In genomic region chr17:45234641-45235040, GRCh38 we compare ENCODE assay signal across 8 cellular contexts. TPM values are rescaled to one million over a fixed set of nuclear protein-coding genes. Genes with fewer than 3 reads are reported as not detected.
DNase-seq lines count a peak whose midpoint lies in the region.

No MANE protein-coding gene starts in this region.

- H3K27ac ChIP-seq in mesendoderm (ENCODE audit: low read depth, low read length): no peak overlapping the region

- H2BK15ac ChIP-seq in mesendoderm (replicated peaks; ENCODE audit: low read depth): no peak overlapping the region

- H2BK5ac ChIP-seq in mesendoderm (ENCODE audit: low read length): no peak overlapping the region

- no peaks in the 10 kb centered on the region for H3K79me1 ChIP-seq in mesendoderm (ENCODE audit: low read length)

- no peak overlapping the region for H2BK120ac ChIP-seq in mesendoderm (ENCODE audit: low read depth, low read length)

- H3K79me2 ChIP-seq in mesendoderm (ENCODE audit: control insufficient read depth, insufficient read depth, low read length): no peaks in the 10 kb centered on the region

- H3K4me3 ChIP-seq in mesendoderm (ENCODE audit: low read length): no peak overlapping the region

- no peak overlapping the region for H3K4ac ChIP-seq in mesendoderm (ENCODE audit: low read depth, low read length)

- no peak overlapping the region for H2AK5ac ChIP-seq in mesendoderm (ENCODE audit: low read length)

- intact Hi-C loops in posterior cingulate gyrus (cut with DNase I): no loop called here

- no peak overlapping the region for H3K18ac ChIP-seq in mesendoderm (ENCODE audit: low read length)

- no peaks in the 10 kb centered on the region for H3K36me3 ChIP-seq in mesendoderm (ENCODE audit: control insufficient read depth, insufficient read depth, low read length)

- H4K8ac ChIP-seq in mesendoderm (ENCODE audit: low read depth, low read length): no peak overlapping the region

- H3K23ac ChIP-seq in mesendoderm (ENCODE audit: low read length): no peak overlapping the region

- no peaks in the 10 kb centered on the region for H3K27me3 ChIP-seq in mesendoderm (ENCODE audit: insufficient read depth, low read length, poor library complexity)

- H3K4me2 ChIP-seq in mesendoderm (ENCODE audit: low read length): no peak overlapping the region

- DNase-seq in NCI-H2196 (lab: John Stamatoyannopoulos, UW; ENCODE audit: unreplicated experiment) (peak; percentile 14), NCI-H2196 treated with DMSO at 0.1 percent for 48 hours (lab: John Stamatoyannopoulos, UW; ENCODE audit: unreplicated experiment) (no peak), NCI-H2227 (lab: John Stamatoyannopoulos, UW; ENCODE audit: unreplicated experiment) (peak; percentile 45), mesendoderm (peak; percentile 75), NCI-H446 treated with DMSO at 0.1 percent for 48 hours (lab: John Stamatoyannopoulos, UW) (no peak), GM19240 (ENCODE audit: insufficient read length, low spot score) (no peak), posterior cingulate gyrus (no peak)
- DNase-seq in activated T-cell treated with anti-CD3 and anti-CD28 coated beads, Interleukin-2, amount 50 U/mL, for 48 hours: peak; percentile 51 to 65

- no peak overlapping the region for H4K5ac ChIP-seq in mesendoderm (ENCODE audit: low read length)

- H3K4me1 ChIP-seq in mesendoderm (ENCODE audit: control insufficient read depth, low read depth, low read length): no peaks in the 10 kb centered on the region

- WGBS in mesendoderm (ENCODE audit: extremely low coverage, insufficient coverage, low lambda C conversion rate): no CpG with 5 or more reads among the region's 5 CpGs

- H3K9ac ChIP-seq in mesendoderm (ENCODE audit: low read length): no peak overlapping the region

- H3K56ac ChIP-seq in mesendoderm (ENCODE audit: low read length): no peak overlapping the region

RNA-seq across cellular contexts. Expression of gene FMNL1, which starts 13.0 kb away (rescaled TPM):
- polyA plus RNA-seq in mesendoderm (2013, experiment 1 of 2): 3.0 TPM
- polyA plus RNA-seq in mesendoderm (2013, experiment 2 of 2): 3.6 TPM

RNA-seq across cellular contexts. Expression of gene SPATA32, which starts 27.3 kb away (rescaled TPM):
- polyA plus RNA-seq in mesendoderm (2013, experiment 1 of 2): not detected
- not detected for polyA plus RNA-seq in mesendoderm (2013, experiment 2 of 2)

Comparison
In these comparisons a context has a peak if more than half of its experiments do, and no peak if none do; other contexts are left out.
1. DNase-seq: peak in NCI-H2196 (single experiment), NCI-H2227 (single experiment), activated T-cell treated with anti-CD3 and anti-CD28 coated beads, Interleukin-2, amount 50 U/mL, for 48 hours (2 of 2) and mesendoderm (single experiment); none in NCI-H2196 treated with DMSO at 0.1 percent for 48 hours (single experiment), NCI-H446 treated with DMSO at 0.1 percent for 48 hours (single experiment), GM19240 (single experiment) and posterior cingulate gyrus (0 of 10).